Comparison of ENCODE assay signal across 15 cellular contexts in the genomic region with DNA sequence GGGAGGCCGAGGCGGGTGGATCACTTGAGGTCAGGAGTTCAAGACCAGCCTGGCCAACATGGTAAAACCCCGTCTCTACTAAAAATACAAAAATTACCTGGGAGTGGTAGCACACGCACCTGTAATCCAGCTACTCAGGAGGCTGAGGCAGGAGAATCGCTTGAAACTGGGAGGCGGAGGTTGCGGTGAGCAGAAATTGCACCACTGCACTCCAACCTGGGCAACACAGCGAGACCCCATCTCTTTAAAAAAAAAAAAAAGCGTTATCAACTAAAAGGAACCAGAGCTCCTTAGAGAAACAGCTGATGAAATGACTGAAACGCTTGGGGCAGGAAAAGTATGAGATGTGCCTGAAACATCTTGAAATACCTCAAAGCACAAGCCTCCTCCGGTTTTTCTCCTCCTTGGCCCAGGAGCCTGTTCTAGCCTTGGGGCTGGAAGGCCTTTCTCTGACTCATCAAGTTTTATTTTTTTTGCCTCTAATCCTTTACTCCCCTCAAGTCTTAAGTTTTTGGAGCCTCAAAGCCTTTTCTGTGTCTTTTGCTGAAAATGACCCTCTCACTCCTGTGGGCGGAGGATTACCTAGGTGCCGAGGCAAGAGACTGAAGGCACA. TPM values are rescaled to one million over a fixed set of nuclear protein-coding genes. Genes with fewer than 3 reads are reported as not detected.
DNase-seq lines count a peak whose midpoint lies in the region; ATAC-seq and TF ChIP-seq lines count a peak whose summit lies in the region.
"Had no signal": no experiment of that assay in that cellular context is flagged by ENCODE, and none has a peak within 500 bp of the region (broad histone marks: within the 10 kb centered on the region; RNA-seq: fewer than 3 reads in every experiment).

No MANE protein-coding gene starts in this region.

- H4K20me1 ChIP-seq in SK-N-SH (ENCODE audit: insufficient read depth) (no peaks in the 10 kb centered on the region), neural progenitor cell (ENCODE audit: low read depth) (no peaks in the 10 kb centered on the region)

- H3K36me3 Mint-ChIP-seq in Calu3 (ENCODE audit: insufficient read depth, unreplicated experiment) (peaks cover 18% of the 10 kb centered on the region), neural progenitor cell (no peaks in the 10 kb centered on the region)
- H3K36me3 Mint-ChIP-seq: immature natural killer cell had no signal

- no peaks in the 10 kb centered on the region for H3K27me3 ChIP-seq in SK-N-SH (ENCODE audit: insufficient read depth)
- no peaks in the 10 kb centered on the region for H3K27me3 ChIP-seq in vagina
- H3K27me3 ChIP-seq in neural progenitor cell: no peaks in the 10 kb centered on the region
- H3K27me3 ChIP-seq: esophagus muscularis mucosa had no signal

- H3K27ac Mint-ChIP-seq in Calu3 (ENCODE audit: unreplicated experiment) (no peak overlapping the region), neural progenitor cell (no peak overlapping the region)

- H3K4me3 Mint-ChIP-seq in Calu3 (ENCODE audit: low read depth, unreplicated experiment) (no peak overlapping the region), neural progenitor cell (no peak overlapping the region)

- H3K79me2 ChIP-seq in SK-N-SH (ENCODE audit: insufficient read depth): peaks cover 4% of the 10 kb centered on the region; the same call in 1 of the 2 replicates
- no peaks in the 10 kb centered on the region for H3K79me2 ChIP-seq in neural progenitor cell (ENCODE audit: low read depth)

- intact Hi-C loops in vagina (cut with DNase I): no loop called here
- intact Hi-C loops in Calu3 (cut with micrococcal nuclease; ENCODE audit: unreplicated experiment): no loop called here

- H3K36me3 ChIP-seq in SK-N-SH (replicated peaks in 1 of 2; ENCODE audit: control insufficient read depth in 1 of 2, insufficient read depth in 2 of 2, low read length in 1 of 2) (no peaks in the 10 kb centered on the region), vagina (no peaks in the 10 kb centered on the region), neural progenitor cell (no peaks in the 10 kb centered on the region)
- H3K36me3 ChIP-seq: esophagus muscularis mucosa had no signal

- WGBS in SK-N-SH (ENCODE audit: low lambda C conversion rate): 85% methylated on average over 13 of the region's 13 CpGs

- CTCF ChIA-PET in SK-N-SH (lab: Yijun Ruan, JAX) (interaction anchor here (1.5 to 11.5 kb wide), 2 partner anchors 11 to 110 kb away, joined by 3 to 80 read pairs; no protein-coding TSS in a partner anchor), Calu3 (lab: Charles Lee) (no interaction called here)

- H3K27me3 Mint-ChIP-seq in Calu3 (ENCODE audit: unreplicated experiment): no peaks in the 10 kb centered on the region
- H3K27me3 Mint-ChIP-seq in neural progenitor cell (ENCODE audit: insufficient read depth, low read depth): peaks cover 2% of the 10 kb centered on the region

- TF ChIP-seq CTCF in SK-N-SH (IDR thresholded peaks at IDR 0.05) (no peak), astrocyte of the spinal cord (IDR thresholded peaks at IDR 0.05; ENCODE audit: low read depth, low read length) (no peak), vagina (IDR thresholded peaks at IDR 0.05) (no peak), Calu3 (IDR thresholded peaks at IDR 0.05; ENCODE audit: unreplicated experiment) (no peak), neural progenitor cell (IDR thresholded peaks at IDR 0.05) (no peak)

- no peak for TF ChIP-seq RAD21 in SK-N-SH (IDR thresholded peaks at IDR 0.05; ENCODE audit: low read length)

- DNase-seq in SK-N-SH: no peak
- DNase-seq in astrocyte of the spinal cord (ENCODE audit: low read depth, low spot score): peak; percentile 44
- DNase-seq in islet precursor cell: peak; percentile 79
- no peak for DNase-seq in vagina (ENCODE audit: extremely low spot score in 2 of 2)
- DNase-seq in Calu3: no peak
- DNase-seq in retina: no peak
- no peak for DNase-seq in neural progenitor cell (ENCODE audit: low spot score)
- DNase-seq: 8988T; activated effector memory CD4-positive, alpha-beta T cell treated with Interleukin-2 at 50 U/mL for 16 hours; central memory CD4-positive, alpha-beta T cell; immature natural killer cell; NCI-H1417 had no signal

- no peaks in the 10 kb centered on the region for H3K9me3 ChIP-seq in SK-N-SH
- H3K9me3 ChIP-seq in vagina: no peaks in the 10 kb centered on the region
- no peaks in the 10 kb centered on the region for H3K9me3 ChIP-seq in neural progenitor cell (ENCODE audit: low read depth)
- H3K9me3 ChIP-seq: esophagus muscularis mucosa had no signal

- no peaks in the 10 kb centered on the region for H3K9me3 Mint-ChIP-seq in Calu3 (ENCODE audit: low read depth, unreplicated experiment)
- H3K9me3 Mint-ChIP-seq in neural progenitor cell: no peaks in the 10 kb centered on the region
- H3K9me3 Mint-ChIP-seq: immature natural killer cell had no signal

- H3K4me3 ChIP-seq in SK-N-SH (ENCODE audit: low read depth in 2 of 2, low read length in 1 of 2): no peak overlapping the region
- no peak overlapping the region for H3K4me3 ChIP-seq in astrocyte of the spinal cord (ENCODE audit: low read depth, low read length)
- H3K4me3 ChIP-seq in vagina: no peak overlapping the region
- no peak overlapping the region for H3K4me3 ChIP-seq in neural progenitor cell
- H3K4me3 ChIP-seq: esophagus muscularis mucosa had no signal

- H3K4me1 ChIP-seq in SK-N-SH (ENCODE audit: control insufficient read depth in 1 of 2, insufficient read depth in 2 of 2, low read depth in 1 of 2, low read length in 1 of 2) (peaks cover 4 to 5% of the 10 kb centered on the region in 2 experiments; a peak in 1 of 4 replicates), vagina (peaks cover 33% of the 10 kb centered on the region), neural progenitor cell (peaks cover 6% of the 10 kb centered on the region)

- in situ Hi-C loops in astrocyte of the spinal cord (cut with HindIII; ENCODE audit: low sequenced_read_pairs): no loop called here

- H3K4me2 ChIP-seq in SK-N-SH: no peak overlapping the region
- H3K4me2 ChIP-seq in neural progenitor cell: no peak overlapping the region

- H3K4me1 Mint-ChIP-seq in Calu3 (ENCODE audit: low read depth, unreplicated experiment): peaks cover 9% of the 10 kb centered on the region
- peaks cover 11% of the 10 kb centered on the region for H3K4me1 Mint-ChIP-seq in neural progenitor cell

- POLR2A ChIA-PET in SK-N-SH (lab: Yijun Ruan, JAX): interaction anchor here (0.5 kb wide), 1 partner anchor 278 kb away, joined by 3 read pairs; no protein-coding TSS in a partner anchor

- BruUV-seq in Calu3 (replicated peaks; lab: Mats Ljungman, UMichigan): no TSS peak

- H3K27ac ChIP-seq in SK-N-SH (ENCODE audit: low read depth in 2 of 2, low read length in 1 of 2) (peak overlapping the region in 1 of 2 experiments; percentile 22; a peak in 1 of 4 replicates), vagina (peak overlapping the region; percentile 56), neural progenitor cell (no peak overlapping the region)

- no peaks in the 10 kb centered on the region for H3K9me2 ChIP-seq in SK-N-SH

- H3K9ac ChIP-seq in SK-N-SH: no peak overlapping the region
- no peak overlapping the region for H3K9ac ChIP-seq in neural progenitor cell

- H2AFZ ChIP-seq in SK-N-SH (ENCODE audit: low read depth) (peak overlapping the region; percentile 58; the same call in 1 of the 2 replicates), neural progenitor cell (replicated peaks) (no peak overlapping the region)

- no peak for TF ChIP-seq EP300 in SK-N-SH (IDR thresholded peaks at IDR 0.05; ENCODE audit: borderline replicate concordance in 1 of 2, low read depth in 1 of 2, low read length in 1 of 2)

- H3F3A ChIP-seq in SK-N-SH (replicated peaks; ENCODE audit: insufficient read depth) (peaks cover 9% of the 10 kb centered on the region), neural progenitor cell (ENCODE audit: low read depth) (no peaks in the 10 kb centered on the region)

- TF ChIP-seq POLR2A in vagina (IDR thresholded peaks at IDR 0.05): no peak

- ATAC-seq in SK-N-SH treated with all-trans-retinoic acid at 6 μM for 48 hours: no peak

TF ChIP-seq in SK-N-SH, 30 proteins besides CTCF, POLR2A, EP300 and RAD21 (continues in another document):
- TF ChIP-seq RCOR1 (IDR thresholded peaks at IDR 0.05; ENCODE audit: low read length) (no peak), SMC3 (IDR thresholded peaks at IDR 0.05; ENCODE audit: low read depth, low read length) (no peak), NRF1 (IDR thresholded peaks at IDR 0.05; ENCODE audit: low read depth, low read length) (no peak)

TF ChIP-seq in SK-N-SH treated with all-trans-retinoic acid at 6 μM for 48 hours, 23 proteins besides CTCF, POLR2A, EP300 and RAD21 (continues in another document):
- no peak for TF ChIP-seq CSDC2 (CRISPR knock-in tag; IDR thresholded peaks at IDR 0.05)
- TF ChIP-seq GLIS3 (CRISPR knock-in tag; IDR thresholded peaks at IDR 0.05): no peak
- no peak for TF ChIP-seq BACH2 (CRISPR knock-in tag; IDR thresholded peaks at IDR 0.05; ENCODE audit: borderline replicate concordance)
- no peak for TF ChIP-seq SNAI2 (CRISPR knock-in tag; IDR thresholded peaks at IDR 0.05)
- TF ChIP-seq ZFP30 (CRISPR knock-in tag; IDR thresholded peaks at IDR 0.05): no peak
- no peak for TF ChIP-seq ARNTL (CRISPR knock-in tag; IDR thresholded peaks at IDR 0.05; ENCODE audit: borderline replicate concordance, low read depth)
- no peak for TF ChIP-seq ESRRG (CRISPR knock-in tag; IDR thresholded peaks at IDR 0.05)
- no peak for TF ChIP-seq PPARA (CRISPR knock-in tag; IDR thresholded peaks at IDR 0.05; ENCODE audit: borderline replicate concordance)

RNA-seq across cellular contexts. Expression of gene METTL27, which starts 2.6 kb away (rescaled TPM):
- polyA plus RNA-seq in SK-N-SH (2012; rRNA removed): 2.9 and 3.1 TPM in 2 replicates
- polyA plus RNA-seq in SK-N-SH (2012; cell fraction: cytosol; rRNA removed): 0.81 and 1.4 TPM in 2 replicates
- polyA plus RNA-seq in SK-N-SH (2012; cell fraction: nucleus; rRNA removed): 7.3 and 10.0 TPM in 2 replicates
- total RNA-seq in vagina (not detected), Calu3 (2022) (14.3 TPM in 2 replicates), neural progenitor cell (ENCODE audit: low replicate concordance) (10.5 and 12.0 TPM in 2 replicates)

RNA-seq across cellular contexts. Expression of gene CLDN4, which starts 14.2 kb away (rescaled TPM):
- 4.6 and 5.9 TPM in 2 replicates for polyA plus RNA-seq in SK-N-SH (2012; rRNA removed)
- 1.9 and 3.1 TPM in 2 replicates for polyA plus RNA-seq in SK-N-SH (2012; cell fraction: cytosol; rRNA removed)
- polyA plus RNA-seq in SK-N-SH (2012; cell fraction: nucleus; rRNA removed): 6.3 and 6.7 TPM in 2 replicates
- total RNA-seq in vagina (29.5 TPM), Calu3 (2022) (283 and 325 TPM in 2 replicates), neural progenitor cell (ENCODE audit: low replicate concordance) (2.8 TPM in 1 of 2 replicates, not detected in the other)
- polyA plus RNA-seq: immature natural killer cell had no signal

RNA-seq across cellular contexts. Expression of gene TMEM270, which starts 16.0 kb away (rescaled TPM):
- 0.71 and 0.96 TPM in 2 replicates for polyA plus RNA-seq in SK-N-SH (2012; rRNA removed)
- polyA plus RNA-seq in SK-N-SH (2012; cell fraction: cytosol; rRNA removed): 0.32 and 0.63 TPM in 2 replicates
- 0.17 and 0.54 TPM in 2 replicates for polyA plus RNA-seq in SK-N-SH (2012; cell fraction: nucleus; rRNA removed)
- total RNA-seq in vagina: not detected
- total RNA-seq in Calu3 (2022): 0.59 and 1.2 TPM in 2 replicates
- total RNA-seq in neural progenitor cell (ENCODE audit: low replicate concordance): not detected in 2 replicates
- total RNA-seq: esophagus muscularis mucosa, temporal lobe had no signal
- polyA plus RNA-seq: immature natural killer cell had no signal

Comparison
In these comparisons a context has a peak if more than half of its experiments do, and no peak if none do; other contexts are left out.
1. DNase-seq: peak in astrocyte of the spinal cord (single experiment) and islet precursor cell (single experiment); none in SK-N-SH (single experiment), vagina (0 of 2), Calu3 (single experiment), retina (single experiment) and neural progenitor cell (single experiment).